8 cellular contexts compared by ENCODE assay signal in the genomic region with DNA sequence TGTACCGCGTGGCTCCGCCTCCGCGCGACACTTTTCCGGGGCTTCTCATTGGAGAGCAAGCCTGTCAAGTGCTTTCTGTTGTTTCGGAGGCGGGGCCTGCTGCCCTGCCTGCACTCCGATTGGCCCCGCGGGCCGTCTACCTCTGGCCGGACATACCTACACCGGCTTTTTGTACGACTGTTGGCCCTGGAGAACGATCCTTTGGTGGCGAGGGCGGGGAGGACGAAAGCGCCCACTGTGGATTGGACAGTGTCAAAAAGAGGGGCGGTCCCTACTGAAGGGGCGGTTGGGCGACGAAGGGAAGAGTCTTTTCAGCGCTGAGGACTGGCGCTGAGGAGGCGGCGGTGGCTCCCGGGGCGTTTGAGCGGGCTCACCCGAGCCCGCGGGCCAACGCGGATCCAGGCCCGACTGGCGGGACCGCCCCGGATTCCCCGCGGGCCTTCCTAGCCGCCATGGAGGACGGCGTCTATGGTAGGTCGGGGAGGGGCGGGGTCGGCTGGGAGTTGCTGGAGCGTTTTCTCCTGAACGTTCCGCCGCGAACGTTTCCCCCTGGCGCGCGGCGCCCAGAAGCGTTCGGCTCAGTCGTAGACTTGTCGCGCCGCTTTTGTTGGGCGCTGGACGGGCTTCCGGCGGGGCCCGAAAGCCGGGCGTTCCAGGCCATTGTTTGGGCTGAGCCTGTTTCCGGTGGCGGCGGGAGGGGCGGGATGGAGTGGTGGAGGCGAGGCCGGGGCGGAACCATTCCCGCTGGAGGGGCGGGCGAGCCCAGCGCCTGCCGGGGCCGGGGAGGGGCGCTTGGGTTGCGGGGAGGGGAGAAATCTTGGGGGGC. TPM values are rescaled to one million over a fixed set of nuclear protein-coding genes. Genes with fewer than 3 reads are reported as not detected.
DNase-seq lines count a peak whose midpoint lies in the region; ATAC-seq and TF ChIP-seq lines count a peak whose summit lies in the region.

A gene with protein sequence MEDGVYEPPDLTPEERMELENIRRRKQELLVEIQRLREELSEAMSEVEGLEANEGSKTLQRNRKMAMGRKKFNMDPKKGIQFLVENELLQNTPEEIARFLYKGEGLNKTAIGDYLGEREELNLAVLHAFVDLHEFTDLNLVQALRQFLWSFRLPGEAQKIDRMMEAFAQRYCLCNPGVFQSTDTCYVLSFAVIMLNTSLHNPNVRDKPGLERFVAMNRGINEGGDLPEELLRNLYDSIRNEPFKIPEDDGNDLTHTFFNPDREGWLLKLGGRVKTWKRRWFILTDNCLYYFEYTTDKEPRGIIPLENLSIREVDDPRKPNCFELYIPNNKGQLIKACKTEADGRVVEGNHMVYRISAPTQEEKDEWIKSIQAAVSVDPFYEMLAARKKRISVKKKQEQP (plus strand): TSS at position 314 of the 826 bp plus-strand sequence. CDS start 139 bp downstream, at position 453.

- peak within 1 kb of the TSS; percentile 71 to 89 (median 87) for H3K4me3 ChIP-seq in liver (ENCODE audit: low read depth in 1 of 3, low read length in 3 of 3)

- TF ChIP-seq RAD21 in liver (IDR thresholded peaks at IDR 0.05), result no peak

- H3K27me3 ChIP-seq in liver (ENCODE audit: control insufficient read depth in 4 of 4, insufficient read depth in 4 of 4, low read length in 3 of 4), result no peaks in the 10 kb centered on the region

- no peaks in the 10 kb centered on the region for H3K9me3 ChIP-seq in liver (ENCODE audit: control insufficient read depth in 4 of 4, low read length in 3 of 4)

- peak; percentile 96 to 100 (median 99) for DNase-seq in C1 segment of cervical spinal cord (lab: John Stamatoyannopoulos, UW)
- peak; percentile 100 for DNase-seq in NCI-H774 (lab: John Stamatoyannopoulos, UW)
- DNase-seq in activated CD4-positive, alpha-beta T cell treated with anti-CD3 and anti-CD28 coated beads, Interleukin-2, amount 50 U/mL, for 48 hours, result peak; percentile 99 to 100
- DNase-seq in dermis blood vessel endothelial cell, result peak; percentile 100
- DNase-seq in stimulated activated CD4-positive, alpha-beta T cell treated with anti-CD3 and anti-CD28 coated beads, Interleukin-4, amount 100 ng/mL, for 4 hours, result peak; percentile 97 to 100

- H3K9ac ChIP-seq in liver (ENCODE audit: low read depth in 1 of 2, low read length in 2 of 2), result peak within 1 kb of the TSS; percentile 24 to 67

- TF ChIP-seq CTCF in liver (IDR thresholded peaks at IDR 0.05; ENCODE audit: low read depth, low read length, missing input control), result no peak

- H3K36me3 ChIP-seq in liver (ENCODE audit: control insufficient read depth in 4 of 4, insufficient read depth in 3 of 4, low read depth in 1 of 4, low read length in 3 of 4), result peaks cover 4 to 19% (median 12%) of the 10 kb centered on the region in 4 donors

- WGBS in liver, result under 1% methylated on average over 87 of the region's 87 CpGs

- ATAC-seq in GM19438 (IDR thresholded peaks at IDR 0.05; ENCODE audit: low read depth, unreplicated experiment) (peak; percentile 91), HG03571 (IDR thresholded peaks at IDR 0.05; ENCODE audit: unreplicated experiment) (peak; percentile 84)

- H3K4me1 ChIP-seq in liver (ENCODE audit: control insufficient read depth in 4 of 4, insufficient read depth in 4 of 4, low read length in 3 of 4), result peaks cover 4 to 26% (median 19%) of the 10 kb centered on the region in 4 donors

- H3K27ac ChIP-seq in liver (ENCODE audit: low read depth in 1 of 2, low read length in 2 of 2), result peak within 1 kb of the TSS; percentile 70 to 79

TF ChIP-seq in liver, 16 proteins besides CTCF, POLR2A, EP300 and RAD21:
- no peak for TF ChIP-seq EGR1 (IDR thresholded peaks at IDR 0.05; ENCODE audit: low read depth in 2 of 2)
- TF ChIP-seq MAX (IDR thresholded peaks at IDR 0.05), result no peak
- TF ChIP-seq FOXA1 (IDR thresholded peaks at IDR 0.05), result no peak
- no peak for TF ChIP-seq REST (IDR thresholded peaks at IDR 0.05)
- no peak for TF ChIP-seq JUND (IDR thresholded peaks at IDR 0.05)
- TF ChIP-seq HNF4A (conservative IDR thresholded peaks at IDR 0.05), result peak in 1 of 2 donors; percentile 31
- TF ChIP-seq HNF4G (IDR thresholded peaks at IDR 0.05), result no peak
- peak in 1 of 2 donors; percentile 43 for TF ChIP-seq RXRA (IDR thresholded peaks at IDR 0.05)
- TF ChIP-seq GABPA (IDR thresholded peaks at IDR 0.05 in 1 of 2, conservative IDR thresholded peaks at IDR 0.05 in 1 of 2), result peak; percentile 59 to 82
- peak; percentile 97 for TF ChIP-seq SP1 (IDR thresholded peaks at IDR 0.05)
- TF ChIP-seq FOXA2 (IDR thresholded peaks at IDR 0.05), result no peak
- no peak for TF ChIP-seq ZBTB33 (IDR thresholded peaks at IDR 0.05)
- TF ChIP-seq NR2F2 (IDR thresholded peaks at IDR 0.05), result no peak
- peak; percentile 62 for TF ChIP-seq TAF1 (conservative IDR thresholded peaks at IDR 0.05)
- peak; percentile 72 for TF ChIP-seq YY1 (IDR thresholded peaks at IDR 0.05)
- TF ChIP-seq ATF3 (IDR thresholded peaks at IDR 0.05), result no peak

RNA-seq across cellular contexts. Expression of the gene that starts here (rescaled TPM):
- 63.1 and 89.0 TPM in 2 replicates for total RNA-seq in dermis blood vessel endothelial cell
- 10 to 100 TPM; 13.1 to 16.9 TPM for total RNA-seq in liver
- 10 to 100 TPM; 13.0 to 13.2 TPM for polyA plus RNA-seq in liver

Comparison
In these comparisons a context has a peak if more than half of its experiments do, and no peak if none do; other contexts are left out.
1. Peak in every context shown above with its lines: DNase-seq, ATAC-seq, H3K4me3 ChIP-seq and H3K27ac ChIP-seq.